1 cellular context compared by ENCODE assay signal in the genomic region with DNA sequence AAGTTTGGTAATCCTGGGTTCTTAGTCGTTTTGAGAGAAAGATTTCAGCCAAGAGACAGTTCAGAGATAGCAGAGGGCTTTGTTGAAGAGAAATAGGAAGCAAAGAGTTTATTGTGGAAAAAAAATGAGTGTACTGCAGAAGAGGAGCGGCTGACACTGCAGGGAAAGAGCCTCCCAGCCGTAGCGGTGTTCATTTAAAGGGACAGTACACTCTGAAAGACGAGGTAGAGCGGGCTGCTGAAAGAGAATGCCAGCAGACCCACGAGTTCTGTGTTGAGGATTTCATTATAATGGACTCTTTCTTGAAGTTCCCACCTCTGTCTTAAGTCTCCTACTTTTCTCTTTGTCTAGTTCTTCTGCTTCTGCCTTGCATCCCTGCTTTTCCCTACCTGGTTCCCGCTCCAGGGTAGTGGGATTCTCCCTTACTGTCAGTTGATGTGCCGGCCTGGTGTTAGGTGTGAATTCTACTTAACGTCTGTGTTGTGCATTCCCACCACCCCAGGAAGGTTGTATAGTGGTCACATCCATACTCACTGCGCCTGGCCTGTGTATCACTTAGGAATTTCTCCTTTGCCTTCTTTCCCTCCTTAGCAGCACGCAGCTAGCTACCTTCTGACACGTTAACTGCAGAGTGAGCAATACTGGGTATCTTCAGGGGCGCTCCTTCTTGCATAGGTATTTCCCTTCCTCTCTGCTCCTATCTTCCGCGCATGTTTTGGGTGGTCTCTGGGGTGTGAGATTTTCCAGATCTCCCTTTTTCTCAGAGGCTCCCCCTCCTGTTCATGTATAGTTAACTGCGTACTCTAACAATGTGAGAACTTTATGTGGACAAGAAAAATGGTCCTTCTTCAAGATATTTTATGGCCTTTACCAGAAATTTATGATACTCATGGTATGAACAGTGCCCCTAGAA.
TF ChIP-seq lines count a peak whose summit lies in the region.

No MANE protein-coding gene starts in this region.

TF ChIP-seq in K562, 482 proteins besides CTCF, POLR2A, EP300 and RAD21:
- TF ChIP-seq, protein P1, sequence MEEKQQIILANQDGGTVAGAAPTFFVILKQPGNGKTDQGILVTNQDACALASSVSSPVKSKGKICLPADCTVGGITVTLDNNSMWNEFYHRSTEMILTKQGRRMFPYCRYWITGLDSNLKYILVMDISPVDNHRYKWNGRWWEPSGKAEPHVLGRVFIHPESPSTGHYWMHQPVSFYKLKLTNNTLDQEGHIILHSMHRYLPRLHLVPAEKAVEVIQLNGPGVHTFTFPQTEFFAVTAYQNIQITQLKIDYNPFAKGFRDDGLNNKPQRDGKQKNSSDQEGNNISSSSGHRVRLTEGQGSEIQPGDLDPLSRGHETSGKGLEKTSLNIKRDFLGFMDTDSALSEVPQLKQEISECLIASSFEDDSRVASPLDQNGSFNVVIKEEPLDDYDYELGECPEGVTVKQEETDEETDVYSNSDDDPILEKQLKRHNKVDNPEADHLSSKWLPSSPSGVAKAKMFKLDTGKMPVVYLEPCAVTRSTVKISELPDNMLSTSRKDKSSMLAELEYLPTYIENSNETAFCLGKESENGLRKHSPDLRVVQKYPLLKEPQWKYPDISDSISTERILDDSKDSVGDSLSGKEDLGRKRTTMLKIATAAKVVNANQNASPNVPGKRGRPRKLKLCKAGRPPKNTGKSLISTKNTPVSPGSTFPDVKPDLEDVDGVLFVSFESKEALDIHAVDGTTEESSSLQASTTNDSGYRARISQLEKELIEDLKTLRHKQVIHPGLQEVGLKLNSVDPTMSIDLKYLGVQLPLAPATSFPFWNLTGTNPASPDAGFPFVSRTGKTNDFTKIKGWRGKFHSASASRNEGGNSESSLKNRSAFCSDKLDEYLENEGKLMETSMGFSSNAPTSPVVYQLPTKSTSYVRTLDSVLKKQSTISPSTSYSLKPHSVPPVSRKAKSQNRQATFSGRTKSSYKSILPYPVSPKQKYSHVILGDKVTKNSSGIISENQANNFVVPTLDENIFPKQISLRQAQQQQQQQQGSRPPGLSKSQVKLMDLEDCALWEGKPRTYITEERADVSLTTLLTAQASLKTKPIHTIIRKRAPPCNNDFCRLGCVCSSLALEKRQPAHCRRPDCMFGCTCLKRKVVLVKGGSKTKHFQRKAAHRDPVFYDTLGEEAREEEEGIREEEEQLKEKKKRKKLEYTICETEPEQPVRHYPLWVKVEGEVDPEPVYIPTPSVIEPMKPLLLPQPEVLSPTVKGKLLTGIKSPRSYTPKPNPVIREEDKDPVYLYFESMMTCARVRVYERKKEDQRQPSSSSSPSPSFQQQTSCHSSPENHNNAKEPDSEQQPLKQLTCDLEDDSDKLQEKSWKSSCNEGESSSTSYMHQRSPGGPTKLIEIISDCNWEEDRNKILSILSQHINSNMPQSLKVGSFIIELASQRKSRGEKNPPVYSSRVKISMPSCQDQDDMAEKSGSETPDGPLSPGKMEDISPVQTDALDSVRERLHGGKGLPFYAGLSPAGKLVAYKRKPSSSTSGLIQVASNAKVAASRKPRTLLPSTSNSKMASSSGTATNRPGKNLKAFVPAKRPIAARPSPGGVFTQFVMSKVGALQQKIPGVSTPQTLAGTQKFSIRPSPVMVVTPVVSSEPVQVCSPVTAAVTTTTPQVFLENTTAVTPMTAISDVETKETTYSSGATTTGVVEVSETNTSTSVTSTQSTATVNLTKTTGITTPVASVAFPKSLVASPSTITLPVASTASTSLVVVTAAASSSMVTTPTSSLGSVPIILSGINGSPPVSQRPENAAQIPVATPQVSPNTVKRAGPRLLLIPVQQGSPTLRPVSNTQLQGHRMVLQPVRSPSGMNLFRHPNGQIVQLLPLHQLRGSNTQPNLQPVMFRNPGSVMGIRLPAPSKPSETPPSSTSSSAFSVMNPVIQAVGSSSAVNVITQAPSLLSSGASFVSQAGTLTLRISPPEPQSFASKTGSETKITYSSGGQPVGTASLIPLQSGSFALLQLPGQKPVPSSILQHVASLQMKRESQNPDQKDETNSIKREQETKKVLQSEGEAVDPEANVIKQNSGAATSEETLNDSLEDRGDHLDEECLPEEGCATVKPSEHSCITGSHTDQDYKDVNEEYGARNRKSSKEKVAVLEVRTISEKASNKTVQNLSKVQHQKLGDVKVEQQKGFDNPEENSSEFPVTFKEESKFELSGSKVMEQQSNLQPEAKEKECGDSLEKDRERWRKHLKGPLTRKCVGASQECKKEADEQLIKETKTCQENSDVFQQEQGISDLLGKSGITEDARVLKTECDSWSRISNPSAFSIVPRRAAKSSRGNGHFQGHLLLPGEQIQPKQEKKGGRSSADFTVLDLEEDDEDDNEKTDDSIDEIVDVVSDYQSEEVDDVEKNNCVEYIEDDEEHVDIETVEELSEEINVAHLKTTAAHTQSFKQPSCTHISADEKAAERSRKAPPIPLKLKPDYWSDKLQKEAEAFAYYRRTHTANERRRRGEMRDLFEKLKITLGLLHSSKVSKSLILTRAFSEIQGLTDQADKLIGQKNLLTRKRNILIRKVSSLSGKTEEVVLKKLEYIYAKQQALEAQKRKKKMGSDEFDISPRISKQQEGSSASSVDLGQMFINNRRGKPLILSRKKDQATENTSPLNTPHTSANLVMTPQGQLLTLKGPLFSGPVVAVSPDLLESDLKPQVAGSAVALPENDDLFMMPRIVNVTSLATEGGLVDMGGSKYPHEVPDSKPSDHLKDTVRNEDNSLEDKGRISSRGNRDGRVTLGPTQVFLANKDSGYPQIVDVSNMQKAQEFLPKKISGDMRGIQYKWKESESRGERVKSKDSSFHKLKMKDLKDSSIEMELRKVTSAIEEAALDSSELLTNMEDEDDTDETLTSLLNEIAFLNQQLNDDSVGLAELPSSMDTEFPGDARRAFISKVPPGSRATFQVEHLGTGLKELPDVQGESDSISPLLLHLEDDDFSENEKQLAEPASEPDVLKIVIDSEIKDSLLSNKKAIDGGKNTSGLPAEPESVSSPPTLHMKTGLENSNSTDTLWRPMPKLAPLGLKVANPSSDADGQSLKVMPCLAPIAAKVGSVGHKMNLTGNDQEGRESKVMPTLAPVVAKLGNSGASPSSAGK (IDR thresholded peaks at IDR 0.05): peak; percentile 52
- TF ChIP-seq ZNF644 (tag; IDR thresholded peaks at IDR 0.05; ENCODE audit: low read depth) (peak; percentile 18; the same call in 1 of the 2 replicates), RBM39 (optimal IDR thresholded peaks at IDR 0.05; ENCODE audit: low read depth, low read length) (no peak), L3MBTL2 (IDR thresholded peaks at IDR 0.05) (0 out of 2 replicates have a peak, but pooled peaks have one; percentile 11)
- TF ChIP-seq, protein P2, sequence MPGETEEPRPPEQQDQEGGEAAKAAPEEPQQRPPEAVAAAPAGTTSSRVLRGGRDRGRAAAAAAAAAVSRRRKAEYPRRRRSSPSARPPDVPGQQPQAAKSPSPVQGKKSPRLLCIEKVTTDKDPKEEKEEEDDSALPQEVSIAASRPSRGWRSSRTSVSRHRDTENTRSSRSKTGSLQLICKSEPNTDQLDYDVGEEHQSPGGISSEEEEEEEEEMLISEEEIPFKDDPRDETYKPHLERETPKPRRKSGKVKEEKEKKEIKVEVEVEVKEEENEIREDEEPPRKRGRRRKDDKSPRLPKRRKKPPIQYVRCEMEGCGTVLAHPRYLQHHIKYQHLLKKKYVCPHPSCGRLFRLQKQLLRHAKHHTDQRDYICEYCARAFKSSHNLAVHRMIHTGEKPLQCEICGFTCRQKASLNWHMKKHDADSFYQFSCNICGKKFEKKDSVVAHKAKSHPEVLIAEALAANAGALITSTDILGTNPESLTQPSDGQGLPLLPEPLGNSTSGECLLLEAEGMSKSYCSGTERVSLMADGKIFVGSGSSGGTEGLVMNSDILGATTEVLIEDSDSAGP (CRISPR knock-in tag; IDR thresholded peaks at IDR 0.05): peak; percentile 90
- TF ChIP-seq, protein P3, sequence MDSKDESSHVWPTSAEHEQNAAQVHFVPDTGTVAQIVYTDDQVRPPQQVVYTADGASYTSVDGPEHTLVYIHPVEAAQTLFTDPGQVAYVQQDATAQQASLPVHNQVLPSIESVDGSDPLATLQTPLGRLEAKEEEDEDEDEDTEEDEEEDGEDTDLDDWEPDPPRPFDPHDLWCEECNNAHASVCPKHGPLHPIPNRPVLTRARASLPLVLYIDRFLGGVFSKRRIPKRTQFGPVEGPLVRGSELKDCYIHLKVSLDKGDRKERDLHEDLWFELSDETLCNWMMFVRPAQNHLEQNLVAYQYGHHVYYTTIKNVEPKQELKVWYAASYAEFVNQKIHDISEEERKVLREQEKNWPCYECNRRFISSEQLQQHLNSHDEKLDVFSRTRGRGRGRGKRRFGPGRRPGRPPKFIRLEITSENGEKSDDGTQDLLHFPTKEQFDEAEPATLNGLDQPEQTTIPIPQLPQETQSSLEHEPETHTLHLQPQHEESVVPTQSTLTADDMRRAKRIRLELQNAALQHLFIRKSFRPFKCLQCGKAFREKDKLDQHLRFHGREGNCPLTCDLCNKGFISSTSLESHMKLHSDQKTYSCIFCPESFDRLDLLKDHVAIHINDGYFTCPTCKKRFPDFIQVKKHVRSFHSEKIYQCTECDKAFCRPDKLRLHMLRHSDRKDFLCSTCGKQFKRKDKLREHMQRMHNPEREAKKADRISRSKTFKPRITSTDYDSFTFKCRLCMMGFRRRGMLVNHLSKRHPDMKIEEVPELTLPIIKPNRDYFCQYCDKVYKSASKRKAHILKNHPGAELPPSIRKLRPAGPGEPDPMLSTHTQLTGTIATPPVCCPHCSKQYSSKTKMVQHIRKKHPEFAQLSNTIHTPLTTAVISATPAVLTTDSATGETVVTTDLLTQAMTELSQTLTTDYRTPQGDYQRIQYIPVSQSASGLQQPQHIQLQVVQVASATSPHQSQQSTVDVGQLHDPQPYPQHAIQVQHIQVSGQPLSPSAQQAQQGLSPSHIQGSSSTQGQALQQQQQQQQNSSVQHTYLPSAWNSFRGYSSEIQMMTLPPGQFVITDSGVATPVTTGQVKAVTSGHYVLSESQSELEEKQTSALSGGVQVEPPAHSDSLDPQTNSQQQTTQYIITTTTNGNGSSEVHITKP (IDR thresholded peaks at IDR 0.05; ENCODE audit: partially characterized antibody): peak; percentile 51
- TF ChIP-seq, protein P4, sequence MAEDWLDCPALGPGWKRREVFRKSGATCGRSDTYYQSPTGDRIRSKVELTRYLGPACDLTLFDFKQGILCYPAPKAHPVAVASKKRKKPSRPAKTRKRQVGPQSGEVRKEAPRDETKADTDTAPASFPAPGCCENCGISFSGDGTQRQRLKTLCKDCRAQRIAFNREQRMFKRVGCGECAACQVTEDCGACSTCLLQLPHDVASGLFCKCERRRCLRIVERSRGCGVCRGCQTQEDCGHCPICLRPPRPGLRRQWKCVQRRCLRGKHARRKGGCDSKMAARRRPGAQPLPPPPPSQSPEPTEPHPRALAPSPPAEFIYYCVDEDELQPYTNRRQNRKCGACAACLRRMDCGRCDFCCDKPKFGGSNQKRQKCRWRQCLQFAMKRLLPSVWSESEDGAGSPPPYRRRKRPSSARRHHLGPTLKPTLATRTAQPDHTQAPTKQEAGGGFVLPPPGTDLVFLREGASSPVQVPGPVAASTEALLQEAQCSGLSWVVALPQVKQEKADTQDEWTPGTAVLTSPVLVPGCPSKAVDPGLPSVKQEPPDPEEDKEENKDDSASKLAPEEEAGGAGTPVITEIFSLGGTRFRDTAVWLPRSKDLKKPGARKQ (CRISPR knock-in tag; IDR thresholded peaks at IDR 0.05): no peak
- TF ChIP-seq, protein P5, sequence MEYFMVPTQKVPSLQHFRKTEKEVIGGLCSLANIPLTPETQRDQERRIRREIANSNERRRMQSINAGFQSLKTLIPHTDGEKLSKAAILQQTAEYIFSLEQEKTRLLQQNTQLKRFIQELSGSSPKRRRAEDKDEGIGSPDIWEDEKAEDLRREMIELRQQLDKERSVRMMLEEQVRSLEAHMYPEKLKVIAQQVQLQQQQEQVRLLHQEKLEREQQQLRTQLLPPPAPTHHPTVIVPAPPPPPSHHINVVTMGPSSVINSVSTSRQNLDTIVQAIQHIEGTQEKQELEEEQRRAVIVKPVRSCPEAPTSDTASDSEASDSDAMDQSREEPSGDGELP (CRISPR knock-in tag; IDR thresholded peaks at IDR 0.05; ENCODE audit: borderline replicate concordance): no peak
